In the genomic region with DNA sequence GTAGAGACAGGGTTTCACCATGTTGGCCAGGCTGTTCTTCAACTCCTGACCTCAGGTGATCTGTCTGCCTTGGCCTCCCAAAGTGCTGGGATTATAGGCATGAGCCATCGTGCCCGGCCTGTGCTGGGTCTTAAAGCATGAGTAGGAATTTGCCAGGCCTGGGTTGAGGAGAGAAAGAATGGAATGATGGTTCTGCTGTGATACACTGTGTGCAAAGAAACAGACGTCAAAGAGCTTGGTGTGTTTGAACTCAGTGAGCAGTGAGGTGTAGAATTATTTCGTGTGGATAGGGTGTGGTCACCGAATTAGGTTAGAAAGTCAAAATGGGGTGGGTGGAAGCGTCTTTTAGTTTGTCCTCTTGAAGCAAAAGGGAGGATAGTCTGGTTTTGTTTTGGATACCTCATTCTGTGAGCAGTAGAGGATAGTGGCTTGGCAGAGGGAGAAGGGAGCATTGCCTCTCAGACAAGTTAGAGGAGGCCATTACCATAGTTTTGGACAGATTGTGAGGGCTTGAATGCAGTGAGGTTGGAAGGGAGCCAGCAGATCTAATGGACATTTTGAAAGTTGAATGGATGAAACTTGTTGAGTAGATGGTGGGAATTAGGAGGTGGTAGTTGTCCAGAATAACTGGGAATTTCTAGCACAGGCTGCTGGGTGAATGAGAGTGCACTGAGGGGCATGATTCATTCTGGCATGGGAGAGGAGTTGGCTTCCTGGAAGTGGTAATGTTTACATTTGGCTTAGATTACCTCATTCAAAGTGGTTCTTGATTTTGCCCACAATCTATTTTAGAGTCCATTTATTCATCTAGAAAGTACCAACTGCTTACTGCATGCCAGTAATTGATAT, we compare ENCODE assay signal across 8 cellular contexts. TPM values are rescaled to one million over a fixed set of nuclear protein-coding genes. Genes with fewer than 3 reads are reported as not detected.
DNase-seq lines count a peak whose midpoint lies in the region; ATAC-seq and TF ChIP-seq lines count a peak whose summit lies in the region.

No MANE protein-coding gene starts in this region.

- no peaks in the 10 kb centered on the region for H3K27me3 Mint-ChIP-seq in activated T-cell treated with anti-CD3 and anti-CD28 coated beads, Interleukin-2, amount 50 U/mL, for 72 hours (ENCODE audit: low read depth)
- H3K27me3 Mint-ChIP-seq in stimulated activated naive B cell treated with anti-CD40 and anti-IgM and Interleukin-4, amounts not matched to agents 10 μg/mL and 1 μg/mL and 100 μg/mL, for 72 hours, result no peaks in the 10 kb centered on the region
- peaks cover 2% of the 10 kb centered on the region for H3K27me3 Mint-ChIP-seq in neural progenitor cell (ENCODE audit: insufficient read depth, low read depth)

- no peaks in the 10 kb centered on the region for H3K27me3 ChIP-seq in MM.1S (replicated peaks; ENCODE audit: insufficient read depth, low read length)
- H3K27me3 ChIP-seq in neural progenitor cell, result no peaks in the 10 kb centered on the region

- H3K9me2 ChIP-seq in MM.1S (replicated peaks; ENCODE audit: insufficient read depth, low read length), result no peaks in the 10 kb centered on the region

- H3K36me3 ChIP-seq in MM.1S (replicated peaks; ENCODE audit: insufficient read depth, low read length), result no peaks in the 10 kb centered on the region
- no peaks in the 10 kb centered on the region for H3K36me3 ChIP-seq in neural progenitor cell

- H3K4me3 ChIP-seq in MM.1S (ENCODE audit: low read length) (no peak overlapping the region), neural progenitor cell (no peak overlapping the region)

- DNase-seq in GM03348 (ENCODE audit: low spot score) (peak; percentile 73), MM.1S (peak; percentile 7), left cardiac atrium (no peak), NCI-H1436 (lab: John Stamatoyannopoulos, UW) (no peak), neural progenitor cell (ENCODE audit: low spot score) (no peak)
- peak; percentile 54 to 59 for DNase-seq in activated T-cell treated with anti-CD3 and anti-CD28 coated beads, Interleukin-2, amount 50 U/mL, for 72 hours
- DNase-seq in stimulated activated naive B cell treated with anti-CD40 and anti-IgM and Interleukin-4, amounts not matched to agents 10 μg/mL and 1 μg/mL and 100 μg/mL, for 72 hours, result peak; percentile 43

- H3K79me2 ChIP-seq in MM.1S (ENCODE audit: low read length) (peaks cover 68% of the 10 kb centered on the region), neural progenitor cell (ENCODE audit: low read depth) (peaks cover 100% of the 10 kb centered on the region)

- H3K4me1 Mint-ChIP-seq in activated T-cell treated with anti-CD3 and anti-CD28 coated beads, Interleukin-2, amount 50 U/mL, for 72 hours (ENCODE audit: low read depth), result peaks cover 95% of the 10 kb centered on the region
- H3K4me1 Mint-ChIP-seq in stimulated activated naive B cell treated with anti-CD40 and anti-IgM and Interleukin-4, amounts not matched to agents 10 μg/mL and 1 μg/mL and 100 μg/mL, for 72 hours, result peaks cover 53 to 79% of the 10 kb centered on the region in 2 donors
- peaks cover 20% of the 10 kb centered on the region for H3K4me1 Mint-ChIP-seq in neural progenitor cell

- peak; percentile 42 for ATAC-seq in GM21723 (IDR thresholded peaks at IDR 0.05; ENCODE audit: unreplicated experiment)
- peak; percentile 76 to 79 for ATAC-seq in activated T-cell treated with anti-CD3 and anti-CD28 coated beads, Interleukin-2, amount 50 U/mL, for 72 hours (replicated peaks in 1 of 2)
- peak; percentile 34 to 85 for ATAC-seq in left cardiac atrium
- ATAC-seq in stimulated activated naive B cell treated with anti-CD40 and anti-IgM and Interleukin-4, amounts not matched to agents 10 μg/mL and 1 μg/mL and 100 μg/mL, for 72 hours (replicated peaks), result peak; percentile 72 to 75

- peak overlapping the region; percentile 63 to 69 for H3K4me3 Mint-ChIP-seq in activated T-cell treated with anti-CD3 and anti-CD28 coated beads, Interleukin-2, amount 50 U/mL, for 72 hours
- peak overlapping the region; percentile 66 to 82 for H3K4me3 Mint-ChIP-seq in stimulated activated naive B cell treated with anti-CD40 and anti-IgM and Interleukin-4, amounts not matched to agents 10 μg/mL and 1 μg/mL and 100 μg/mL, for 72 hours
- no peak overlapping the region for H3K4me3 Mint-ChIP-seq in neural progenitor cell

- H3K4me2 ChIP-seq in MM.1S (ENCODE audit: low read depth, low read length), result peak overlapping the region; percentile 37; the same call in 1 of the 2 replicates
- no peak overlapping the region for H3K4me2 ChIP-seq in neural progenitor cell

- H2AFZ ChIP-seq in MM.1S (ENCODE audit: low read length) (no peak overlapping the region), neural progenitor cell (replicated peaks) (no peak overlapping the region)

- H3K27ac ChIP-seq in MM.1S (ENCODE audit: low read length), result peak overlapping the region; percentile 42; the same call in 1 of the 2 replicates
- no peak overlapping the region for H3K27ac ChIP-seq in neural progenitor cell

- H3K36me3 Mint-ChIP-seq in activated T-cell treated with anti-CD3 and anti-CD28 coated beads, Interleukin-2, amount 50 U/mL, for 72 hours (ENCODE audit: insufficient read depth in 2 of 2), result peaks cover 0 to 4% of the 10 kb centered on the region in 2 donors
- peaks cover 7 to 17% of the 10 kb centered on the region in 2 donors for H3K36me3 Mint-ChIP-seq in stimulated activated naive B cell treated with anti-CD40 and anti-IgM and Interleukin-4, amounts not matched to agents 10 μg/mL and 1 μg/mL and 100 μg/mL, for 72 hours
- H3K36me3 Mint-ChIP-seq in neural progenitor cell, result peaks cover 35% of the 10 kb centered on the region

- peak overlapping the region; percentile 90 for H3K27ac Mint-ChIP-seq in activated T-cell treated with anti-CD3 and anti-CD28 coated beads, Interleukin-2, amount 50 U/mL, for 72 hours
- H3K27ac Mint-ChIP-seq in stimulated activated naive B cell treated with anti-CD40 and anti-IgM and Interleukin-4, amounts not matched to agents 10 μg/mL and 1 μg/mL and 100 μg/mL, for 72 hours, result peak overlapping the region; percentile 99
- no peak overlapping the region for H3K27ac Mint-ChIP-seq in neural progenitor cell

- H3K9me3 Mint-ChIP-seq in activated T-cell treated with anti-CD3 and anti-CD28 coated beads, Interleukin-2, amount 50 U/mL, for 72 hours, result no peaks in the 10 kb centered on the region
- no peaks in the 10 kb centered on the region for H3K9me3 Mint-ChIP-seq in stimulated activated naive B cell treated with anti-CD40 and anti-IgM and Interleukin-4, amounts not matched to agents 10 μg/mL and 1 μg/mL and 100 μg/mL, for 72 hours
- peaks cover 35% of the 10 kb centered on the region for H3K9me3 Mint-ChIP-seq in neural progenitor cell

- intact Hi-C loops in left cardiac atrium (cut with DNase I), result no loop called here

- TF ChIP-seq CTCF in MM.1S (IDR thresholded peaks at IDR 0.05; ENCODE audit: low read length) (no peak), neural progenitor cell (IDR thresholded peaks at IDR 0.05) (no peak)

- H3K4me1 ChIP-seq in MM.1S (ENCODE audit: low read length), result peaks cover 16% of the 10 kb centered on the region
- peaks cover 43% of the 10 kb centered on the region for H3K4me1 ChIP-seq in neural progenitor cell

- peaks cover 1% of the 10 kb centered on the region; the same call in 1 of the 2 replicates for H3F3A ChIP-seq in MM.1S (ENCODE audit: insufficient read depth, low read length)
- H3F3A ChIP-seq in neural progenitor cell (ENCODE audit: low read depth), result peaks cover 15% of the 10 kb centered on the region

- H3K9ac ChIP-seq in MM.1S (ENCODE audit: low read length) (no peak overlapping the region), neural progenitor cell (no peak overlapping the region)

- H4K20me1 ChIP-seq in MM.1S (ENCODE audit: insufficient read depth, low read length) (no peaks in the 10 kb centered on the region), neural progenitor cell (ENCODE audit: low read depth) (peaks cover 63% of the 10 kb centered on the region)

- H3K9me3 ChIP-seq in MM.1S (replicated peaks; ENCODE audit: insufficient read depth, low read length) (no peaks in the 10 kb centered on the region), neural progenitor cell (ENCODE audit: low read depth) (no peaks in the 10 kb centered on the region)

RNA-seq across cellular contexts. Expression of gene AKAP13, which starts 27.2 kb away (rescaled TPM):
- total RNA-seq in activated T-cell treated with anti-CD3 and anti-CD28 coated beads, Interleukin-2, amount 50 U/mL, for 72 hours, result 100 to 1,000 TPM; 134 to 185 TPM
- total RNA-seq in left cardiac atrium (100 to 1,000 TPM; 217 to 302 TPM), neural progenitor cell (ENCODE audit: low replicate concordance) (69.0 and 73.8 TPM in 2 replicates)

Comparison
In these comparisons a context has a peak if more than half of its experiments do, and no peak if none do; other contexts are left out.
1. DNase-seq: peak in GM03348 (single experiment), MM.1S (single experiment), activated T-cell treated with anti-CD3 and anti-CD28 coated beads, Interleukin-2, amount 50 U/mL, for 72 hours (2 of 2) and stimulated activated naive B cell treated with anti-CD40 and anti-IgM and Interleukin-4, amounts not matched to agents 10 μg/mL and 1 μg/mL and 100 μg/mL, for 72 hours (single experiment); none in left cardiac atrium (single experiment), NCI-H1436 (single experiment) and neural progenitor cell (single experiment).
2. Peak in every context shown above with its lines, with median percentiles within 50 percentile points of each other: ATAC-seq.